In genomic region chr13:23432589-23432988, GRCh38 we compare ENCODE assay signal across 1 cellular context.
TF ChIP-seq lines count a peak whose summit lies in the region.

No MANE protein-coding gene starts in this region.

TF ChIP-seq in neural cell, 6 proteins besides CTCF, POLR2A, EP300 and RAD21 (continued from another document):
- no peak for TF ChIP-seq REST (IDR thresholded peaks at IDR 0.05; ENCODE audit: borderline replicate concordance)
